Comparison of ENCODE assay signal across 8 cellular contexts in the genomic region with DNA sequence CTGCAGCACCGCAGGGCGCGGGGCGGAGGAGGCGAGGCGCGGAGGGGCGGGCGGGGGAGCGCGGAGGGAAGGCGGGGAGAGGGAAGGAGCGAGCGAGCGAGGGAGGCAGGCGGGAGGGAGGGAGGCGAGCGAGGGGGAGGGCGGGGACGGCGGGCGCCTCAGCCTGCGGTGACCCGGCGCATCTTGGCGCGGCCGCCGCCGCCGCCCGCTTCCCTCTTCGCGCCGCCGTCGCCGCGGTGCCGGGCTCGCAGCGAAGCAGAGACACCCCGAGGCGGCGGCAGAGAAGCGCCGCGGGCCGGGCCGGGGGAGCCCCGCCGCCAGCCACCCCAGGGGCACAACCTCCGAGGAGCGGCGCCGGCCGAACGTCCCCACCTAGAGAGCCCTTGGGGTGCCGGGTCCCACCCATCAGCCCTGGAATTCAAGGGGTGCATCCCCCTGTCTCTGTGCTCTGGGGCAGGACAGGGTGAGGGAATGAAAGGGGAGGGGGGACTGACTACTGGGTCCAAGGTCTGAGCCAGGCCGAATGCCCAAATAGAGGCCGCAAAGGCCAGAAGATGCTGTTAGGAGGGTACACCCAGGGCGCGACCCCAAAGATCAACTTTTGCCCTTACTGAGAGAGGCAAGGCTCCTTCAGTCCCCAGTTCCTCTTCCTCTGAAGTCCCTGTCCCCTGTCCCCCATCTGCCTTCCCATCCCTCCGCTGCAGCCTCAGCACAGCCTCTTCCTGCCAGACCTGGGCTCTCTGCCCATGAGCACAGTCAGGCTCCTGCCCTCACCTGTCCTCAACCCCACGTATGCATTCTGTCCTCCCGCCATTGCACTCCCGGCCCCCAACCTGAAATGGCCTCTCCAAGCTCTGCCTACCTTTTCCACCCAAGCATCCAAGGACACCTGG. TPM values are rescaled to one million over a fixed set of nuclear protein-coding genes. Genes with fewer than 3 reads are reported as not detected.
A peak's percentile ranks its signal among the peaks of the same experiment; 100 is the strongest.
DNase-seq lines count a peak whose midpoint lies in the region; ATAC-seq and TF ChIP-seq lines count a peak whose summit lies in the region.

A gene (minus strand): TSS at position 33 of the 893 bp plus-strand sequence. CDS start 133 bp downstream, outside the sequence.

- ATAC-seq in natural killer cell (peak in 1 of 3 donors; percentile 35), left ventricle myocardium superior (peak; percentile 78), GM21825 (IDR thresholded peaks at IDR 0.05; ENCODE audit: unreplicated experiment) (no peak), HG02759 (IDR thresholded peaks at IDR 0.05; ENCODE audit: unreplicated experiment) (no peak)
- ATAC-seq in natural killer cell treated with Interleukin-12 subunit alpha and Interleukin-12 subunit beta and Interleukin-15 and Interleukin-18, amount 100 ng/mL, for 72 hours, result no peak

- intact Hi-C loops in natural killer cell (cut with micrococcal nuclease), result no loop called here
- intact Hi-C loops in left ventricle myocardium superior (cut with micrococcal nuclease), result no loop called here

- no peak for TF ChIP-seq CTCF in natural killer cell (IDR thresholded peaks at IDR 0.05)
- TF ChIP-seq CTCF in progenitor cell of endocrine pancreas (IDR thresholded peaks at IDR 0.05; ENCODE audit: unreplicated experiment), result no peak

- H3K4me1 Mint-ChIP-seq in natural killer cell, result peaks cover 0 to 5% of the 10 kb centered on the region in 2 donors
- no peaks in the 10 kb centered on the region for H3K4me1 Mint-ChIP-seq in natural killer cell treated with Interleukin-12 subunit alpha and Interleukin-12 subunit beta and Interleukin-15 and Interleukin-18, amount 100 ng/mL, for 72 hours (ENCODE audit: low read depth in 2 of 2)
- H3K4me1 Mint-ChIP-seq in activated naive CD8-positive, alpha-beta T cell (ENCODE audit: low read depth), result peaks cover 13% of the 10 kb centered on the region
- H3K4me1 Mint-ChIP-seq in progenitor cell of endocrine pancreas (ENCODE audit: low read depth), result peaks cover 10% of the 10 kb centered on the region

- DNase-seq in natural killer cell, result no peak
- no peak for DNase-seq in natural killer cell treated with Interleukin-12 subunit alpha and Interleukin-12 subunit beta and Interleukin-15 and Interleukin-18, amount 100 ng/mL, for 72 hours (ENCODE audit: low spot score)
- DNase-seq in left ventricle myocardium superior, result peak; percentile 82
- no peak for DNase-seq in progenitor cell of endocrine pancreas (ENCODE audit: low spot score, unreplicated experiment)
- no peak for DNase-seq in activated gamma-delta T cell (lab: John Stamatoyannopoulos, UW)

- H3K27ac Mint-ChIP-seq in natural killer cell (no peak within 1 kb of the TSS), progenitor cell of endocrine pancreas (no peak within 1 kb of the TSS)
- no peak within 1 kb of the TSS for H3K27ac Mint-ChIP-seq in natural killer cell treated with Interleukin-12 subunit alpha and Interleukin-12 subunit beta and Interleukin-15 and Interleukin-18, amount 100 ng/mL, for 72 hours
- H3K27ac Mint-ChIP-seq in activated naive CD8-positive, alpha-beta T cell, result no peak within 1 kb of the TSS

- H3K9me3 Mint-ChIP-seq in natural killer cell, result no peaks in the 10 kb centered on the region
- no peaks in the 10 kb centered on the region for H3K9me3 Mint-ChIP-seq in natural killer cell treated with Interleukin-12 subunit alpha and Interleukin-12 subunit beta and Interleukin-15 and Interleukin-18, amount 100 ng/mL, for 72 hours
- no peaks in the 10 kb centered on the region for H3K9me3 Mint-ChIP-seq in activated naive CD8-positive, alpha-beta T cell (ENCODE audit: low read depth)
- H3K9me3 Mint-ChIP-seq in progenitor cell of endocrine pancreas (ENCODE audit: low read depth), result no peaks in the 10 kb centered on the region

- H3K4me3 Mint-ChIP-seq in natural killer cell (peak within 1 kb of the TSS; percentile 13), progenitor cell of endocrine pancreas (ENCODE audit: low read depth) (peak within 1 kb of the TSS; percentile 65)
- no peak within 1 kb of the TSS for H3K4me3 Mint-ChIP-seq in natural killer cell treated with Interleukin-12 subunit alpha and Interleukin-12 subunit beta and Interleukin-15 and Interleukin-18, amount 100 ng/mL, for 72 hours
- peak within 1 kb of the TSS; percentile 55 for H3K4me3 Mint-ChIP-seq in activated naive CD8-positive, alpha-beta T cell

- H3K36me3 Mint-ChIP-seq in natural killer cell, result no peaks in the 10 kb centered on the region
- no peaks in the 10 kb centered on the region for H3K36me3 Mint-ChIP-seq in natural killer cell treated with Interleukin-12 subunit alpha and Interleukin-12 subunit beta and Interleukin-15 and Interleukin-18, amount 100 ng/mL, for 72 hours
- H3K36me3 Mint-ChIP-seq in activated naive CD8-positive, alpha-beta T cell, result no peaks in the 10 kb centered on the region
- H3K36me3 Mint-ChIP-seq in progenitor cell of endocrine pancreas (ENCODE audit: insufficient read depth), result no peaks in the 10 kb centered on the region

- peaks cover 45 to 61% of the 10 kb centered on the region in 2 donors for H3K27me3 Mint-ChIP-seq in natural killer cell (ENCODE audit: low read depth in 2 of 2)
- H3K27me3 Mint-ChIP-seq in natural killer cell treated with Interleukin-12 subunit alpha and Interleukin-12 subunit beta and Interleukin-15 and Interleukin-18, amount 100 ng/mL, for 72 hours, result peaks cover 57% of the 10 kb centered on the region in 2 donors
- H3K27me3 Mint-ChIP-seq in activated naive CD8-positive, alpha-beta T cell, result peaks cover 37% of the 10 kb centered on the region
- peaks cover 77% of the 10 kb centered on the region for H3K27me3 Mint-ChIP-seq in progenitor cell of endocrine pancreas

RNA-seq across cellular contexts. Expression of the gene that starts here (rescaled TPM):
- total RNA-seq in natural killer cell, result under 1 TPM in 1 of 3 donors, not detected in 2; 0.28 TPM
- total RNA-seq in natural killer cell treated with Interleukin-12 subunit alpha and Interleukin-12 subunit beta and Interleukin-15 and Interleukin-18, amount 100 ng/mL, for 72 hours, result not detected
- 4.3 TPM for total RNA-seq in left ventricle myocardium superior
- 2.1 and 2.5 TPM in 2 replicates for total RNA-seq in progenitor cell of endocrine pancreas
